8 cellular contexts compared by ENCODE assay signal in genomic region chr6:2902470-2902762, GRCh38. TPM values are rescaled to one million over a fixed set of nuclear protein-coding genes. Genes with fewer than 3 reads are reported as not detected.
DNase-seq lines count a peak whose midpoint lies in the region; ATAC-seq, FAIRE-seq and TF ChIP-seq lines count a peak whose summit lies in the region.

No MANE protein-coding gene starts in this region.

- H4K20me1 ChIP-seq in K562 (replicated peaks; ENCODE audit: control insufficient read depth, insufficient read depth, low read length), result no peaks in the 10 kb centered on the region; the same call in 1 of the 2 replicates
- peaks cover 6% of the 10 kb centered on the region for H4K20me1 ChIP-seq in smooth muscle cell (ENCODE audit: low read depth)

- BruUV-seq in K562 (replicated peaks; lab: Mats Ljungman, UMichigan), result TSS peak; percentile 68

- 27% methylated on average over 9 of the region's 9 CpGs for WGBS in K562 (ENCODE audit: insufficient coverage, low coverage, missing lambda C conversion rate)
- WGBS in smooth muscle cell (ENCODE audit: low lambda C conversion rate), result 1% methylated on average over 9 of the region's 9 CpGs

- H2AFZ ChIP-seq in K562 (ENCODE audit: low read depth, low read length) (peak overlapping the region; percentile 88), smooth muscle cell (ENCODE audit: low read depth) (peak overlapping the region; percentile 72)

- H3K36me3 ChIP-seq in HUES48 (ENCODE audit: control insufficient read depth, insufficient read depth, low read length) (peaks cover 30% of the 10 kb centered on the region), K562 (ENCODE audit: control insufficient read depth, insufficient read depth, low read length) (peaks cover 31% of the 10 kb centered on the region), kidney (ENCODE audit: control insufficient read depth in 1 of 2, insufficient read depth in 2 of 2, low read length in 2 of 2) (no peaks in the 10 kb centered on the region), smooth muscle cell (ENCODE audit: low read depth) (peaks cover 5% of the 10 kb centered on the region)

- ATAC-seq in K562, result no peak
- ATAC-seq in GM18858 (IDR thresholded peaks at IDR 0.05; ENCODE audit: unreplicated experiment), result no peak

- H3K4me1 ChIP-seq in HUES48 (ENCODE audit: control insufficient read depth, insufficient read depth, low read length) (peaks cover 7% of the 10 kb centered on the region; the same call in 1 of the 2 replicates), K562 (replicated peaks in 1 of 2; ENCODE audit: control insufficient read depth in 2 of 2, insufficient read depth in 2 of 2, low read length in 2 of 2) (peaks cover 28 to 31% of the 10 kb centered on the region in 2 experiments; a peak in 4 of 5 replicates), kidney (ENCODE audit: control insufficient read depth in 1 of 2, insufficient read depth in 1 of 2, low read depth in 1 of 2, low read length in 2 of 2) (peaks cover 0 to 7% of the 10 kb centered on the region in 2 donors), smooth muscle cell (ENCODE audit: low read depth) (peaks cover 15% of the 10 kb centered on the region)

- POLR2A ChIA-PET in K562 (lab: Yijun Ruan, JAX), result interaction anchor here (0.8 to 2.0 kb wide), 21 partner anchors 8 to 347 kb away, joined by 3 to 17 read pairs (median 6); partner anchors contain the start of gene WRNIP1

- H3K27me3 ChIP-seq in HUES48 (ENCODE audit: control insufficient read depth, insufficient read depth, low read length), result no peaks in the 10 kb centered on the region
- H3K27me3 ChIP-seq in K562 (ENCODE audit: control insufficient read depth in 2 of 2, insufficient read depth in 2 of 2, low read length in 2 of 2), result no peaks in the 10 kb centered on the region
- H3K27me3 ChIP-seq in smooth muscle cell (ENCODE audit: low read depth), result no peaks in the 10 kb centered on the region

- CTCF ChIA-PET in K562 (lab: Yijun Ruan, JAX; ENCODE audit: low intra/inter-chr PET ratio), result interaction anchor here (1.3 to 1.8 kb wide), 2 partner anchors 85 to 87 kb away, joined by 3 to 5 read pairs; no protein-coding TSS in a partner anchor

- H3K9me3 ChIP-seq in HUES48 (ENCODE audit: control insufficient read depth, insufficient read depth, low read length) (no peaks in the 10 kb centered on the region), K562 (replicated peaks; ENCODE audit: control insufficient read depth, insufficient read depth, low read depth, low read length) (no peaks in the 10 kb centered on the region), kidney (ENCODE audit: control insufficient read depth in 1 of 2, low read length in 2 of 2) (no peaks in the 10 kb centered on the region), smooth muscle cell (replicated peaks; ENCODE audit: low read depth) (no peaks in the 10 kb centered on the region)

- intact Hi-C loops in K562 (cut with micrococcal nuclease), result loop anchor here (1.0 kb wide), 1 partner anchor 44 kb away; no protein-coding TSS in a partner anchor
- intact Hi-C loops in kidney (cut with DNase I), result no loop called here

- DNase-seq in K562 (ENCODE audit: extremely low read depth in 1 of 4, low spot score in 3 of 4) (no peak), kidney (no peak), smooth muscle cell (lab: John Stamatoyannopoulos, UW; ENCODE audit: unreplicated experiment) (no peak), AG20443 (ENCODE audit: low spot score) (no peak), NCI-H1092 (lab: John Stamatoyannopoulos, UW) (no peak)
- DNase-seq in activated effector memory CD4-positive, alpha-beta T cell treated with Interleukin-2 at 50 U/mL for 16 hours, result no peak

- H3K9ac ChIP-seq in HUES48 (ENCODE audit: low read depth, low read length) (peak overlapping the region; percentile 75), K562 (ENCODE audit: insufficient read depth in 1 of 2, low read depth in 2 of 2, low read length in 2 of 2) (peak overlapping the region; percentile 62 to 89), kidney (ENCODE audit: low read length in 2 of 2) (peak overlapping the region; percentile 55 to 58), smooth muscle cell (ENCODE audit: low read depth) (peak overlapping the region; percentile 36)

- no peak for TF ChIP-seq EP300 in K562 (IDR thresholded peaks at IDR 0.05; ENCODE audit: low read length)

- H3K79me2 ChIP-seq in K562 (ENCODE audit: control insufficient read depth, insufficient read depth, low read length), result peaks cover 42% of the 10 kb centered on the region
- H3K79me2 ChIP-seq in smooth muscle cell (ENCODE audit: low read depth), result peaks cover 18% of the 10 kb centered on the region

- FAIRE-seq in K562 (lab: Jason Lieb, UNC) (no peak), kidney (lab: Jason Lieb, UNC) (no peak)

- H3K9me1 ChIP-seq in K562 (ENCODE audit: control insufficient read depth, insufficient read depth, low read length), result no peaks in the 10 kb centered on the region

- no peak for TF ChIP-seq POLR2A in K562 (conservative IDR thresholded peaks at IDR 0.05)

- no peak for TF ChIP-seq RAD21 in K562 (CRISPR knock-in tag; conservative IDR thresholded peaks at IDR 0.05 in 1 of 2, IDR thresholded peaks at IDR 0.05 in 1 of 2)

- in situ Hi-C loops in K562 (cut with MboI), result no loop called here

- TF ChIP-seq CTCF in K562 (IDR thresholded peaks at IDR 0.05 in 2 of 3, conservative IDR thresholded peaks at IDR 0.05 in 1 of 3; ENCODE audit: insufficient read depth in 2 of 3, low read depth in 1 of 3, low read length in 3 of 3) (no peak), kidney (IDR thresholded peaks at IDR 0.05; ENCODE audit: borderline replicate concordance, extremely low read depth, insufficient read depth) (no peak), smooth muscle cell (IDR thresholded peaks at IDR 0.05; ENCODE audit: borderline replicate concordance, insufficient read depth, poor library complexity, severe bottlenecking) (no peak)

- H3K27ac ChIP-seq in HUES48 (ENCODE audit: low read depth, low read length) (peak overlapping the region; percentile 49), K562 (ENCODE audit: extremely low read depth, low read depth, low read length) (peak overlapping the region; percentile 63; the same call in 2 of the 3 replicates), kidney (ENCODE audit: low read depth in 2 of 2, low read length in 2 of 2) (peak overlapping the region; percentile 63 to 85), smooth muscle cell (ENCODE audit: low read depth) (peak overlapping the region; percentile 27)

- H3K4me2 ChIP-seq in K562 (ENCODE audit: insufficient read depth, low read length) (peak overlapping the region; percentile 86), smooth muscle cell (peak overlapping the region; percentile 87)

- peak overlapping the region; percentile 85 for H3K4me3 ChIP-seq in HUES48 (ENCODE audit: low read depth, low read length)
- H3K4me3 ChIP-seq in K562, result peak overlapping the region; percentile 61
- peak overlapping the region; percentile 71 to 79 for H3K4me3 ChIP-seq in kidney (ENCODE audit: low read length in 2 of 2)
- H3K4me3 ChIP-seq in smooth muscle cell, result peak overlapping the region; percentile 58

- peaks cover 8% of the 10 kb centered on the region for H3F3A ChIP-seq in smooth muscle cell (ENCODE audit: low read depth)

TF ChIP-seq in K562, 482 proteins besides CTCF, POLR2A, EP300 and RAD21 (continues in another document):
- TF ChIP-seq MED1 (CRISPR knock-in tag; IDR thresholded peaks at IDR 0.05; ENCODE audit: borderline replicate concordance) (no peak), ZBTB12 (CRISPR knock-in tag; IDR thresholded peaks at IDR 0.05) (peak; percentile 60; the same call in 1 of the 2 replicates), POLR3A (IDR thresholded peaks at IDR 0.05; ENCODE audit: borderline replicate concordance, extremely low read depth, insufficient read depth, insufficient read length) (peak; percentile 23), CTBP1 (IDR thresholded peaks at IDR 0.05; ENCODE audit: borderline replicate concordance) (no peak), ZNF133 (CRISPR knock-in tag; IDR thresholded peaks at IDR 0.05) (0 out of 2 replicates have a peak, but pooled peaks have one; percentile 27), TBP (optimal IDR thresholded peaks at IDR 0.05; ENCODE audit: low read depth, low read length) (peak; percentile 27)

RNA-seq across cellular contexts. Expression of gene SERPINB9, which starts 0.7 kb away (rescaled TPM):
- 38.5 and 40.9 TPM in 2 replicates for total RNA-seq in K562 (2011; cell fraction: chromatin; rRNA removed; ENCODE audit: low replicate concordance)
- total RNA-seq in K562 (2011; cell fraction: nucleolus; rRNA removed), result 25.5 and 30.9 TPM in 2 replicates
- 39.8 and 60.8 TPM in 2 replicates for total RNA-seq in K562 (2011; cell fraction: nucleoplasm; rRNA removed)
- total RNA-seq in K562 (2014; rRNA removed) (18.8 and 18.9 TPM in 2 replicates), K562 (2014; rRNA removed; fragmentation: Illumina TruSeq; extraction: Trizol) (30.7 and 37.5 TPM in 2 replicates), K562 (2015; rRNA removed; fragmentation: Illumina TruSeq; extraction: Trizol) (18.4 and 21.5 TPM in 2 replicates), K562 (2021) (31.7 and 37.0 TPM in 2 replicates), kidney (13.4 TPM), smooth muscle cell (22.4 and 23.7 TPM in 2 replicates)
- polyA plus RNA-seq in K562 (2011; rRNA removed) (72.3 and 136 TPM in 2 replicates), K562 (2014; fragmentation: Illumina TruSeq; extraction: Trizol) (34.6 and 40.3 TPM in 2 replicates), K562 (2014; fragmentation: Nextera tagmentation; extraction: Ambion mirVana) (10 to 100 TPM; 12.1 to 20.0 TPM), K562 (2014; rRNA removed) (26.6 and 32.2 TPM in 2 replicates), kidney (ENCODE audit: insufficient read depth, low read depth, low replicate concordance) (4.0 TPM), smooth muscle cell (12.9 and 14.5 TPM in 2 replicates)
- 68.2 and 93.0 TPM in 2 replicates for polyA plus RNA-seq in K562 (2011; cell fraction: cytosol; rRNA removed)
- polyA plus RNA-seq in K562 (2011; cell fraction: nucleus; rRNA removed), result 24.3 and 46.3 TPM in 2 replicates
- 21.2 and 35.3 TPM in 2 replicates for polyA plus RNA-seq in K562 (2012)
- polyA minus RNA-seq in K562 (2011; rRNA and poly(A)+ RNA removed), result 75.4 and 149 TPM in 2 replicates
- 34.9 and 85.8 TPM in 2 replicates for polyA minus RNA-seq in K562 (2011; cell fraction: cytosol; rRNA and poly(A)+ RNA removed)
- 14.3 and 16.3 TPM in 2 replicates for polyA minus RNA-seq in K562 (2011; cell fraction: nucleus; rRNA and poly(A)+ RNA removed)
